In the genomic region with DNA sequence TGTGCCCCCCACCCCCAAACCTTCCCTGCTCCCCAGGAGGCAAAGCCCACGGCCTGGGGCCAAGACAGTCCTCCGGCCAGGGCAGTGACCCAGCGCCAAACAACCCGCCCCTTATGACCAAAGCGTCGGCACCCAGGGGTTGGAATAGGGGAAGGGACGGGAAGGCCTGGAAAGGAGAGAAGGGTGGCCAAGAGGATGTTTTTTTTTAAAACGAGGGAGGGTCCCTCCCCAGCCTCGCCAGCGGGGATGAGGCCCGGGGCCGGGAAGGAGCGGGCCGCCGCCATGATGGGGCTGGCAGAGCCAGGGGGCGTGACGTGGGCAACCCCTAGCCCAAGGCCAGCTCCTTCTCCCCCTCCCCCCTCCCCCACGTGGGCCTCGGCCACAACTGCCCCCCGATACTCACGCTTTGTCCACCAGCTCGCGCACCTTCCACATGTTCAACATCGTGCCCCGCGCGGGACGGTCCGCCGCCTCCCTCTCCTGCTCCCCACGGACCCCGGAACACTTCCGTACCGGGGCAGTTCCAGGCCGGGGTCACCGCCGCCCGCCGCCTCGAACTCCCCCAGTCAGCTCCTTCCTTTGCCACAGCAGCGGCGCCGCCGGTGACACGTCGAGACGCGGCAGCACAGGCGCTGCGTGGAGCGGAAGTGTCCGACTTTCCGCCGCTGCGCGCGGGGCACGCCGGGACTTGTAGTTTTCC, we compare ENCODE assay signal across 1 cellular context.
A peak's percentile ranks its signal among the peaks of the same experiment; 100 is the strongest.
TF ChIP-seq lines count a peak whose summit lies in the region.

A gene (minus strand): TSS at position 619 of the 700 bp plus-strand sequence. CDS start 175 bp downstream, at position 444.

TF ChIP-seq in HepG2, 621 proteins besides CTCF, POLR2A, EP300 and RAD21 (continued from another document):
- TF ChIP-seq, protein P1, sequence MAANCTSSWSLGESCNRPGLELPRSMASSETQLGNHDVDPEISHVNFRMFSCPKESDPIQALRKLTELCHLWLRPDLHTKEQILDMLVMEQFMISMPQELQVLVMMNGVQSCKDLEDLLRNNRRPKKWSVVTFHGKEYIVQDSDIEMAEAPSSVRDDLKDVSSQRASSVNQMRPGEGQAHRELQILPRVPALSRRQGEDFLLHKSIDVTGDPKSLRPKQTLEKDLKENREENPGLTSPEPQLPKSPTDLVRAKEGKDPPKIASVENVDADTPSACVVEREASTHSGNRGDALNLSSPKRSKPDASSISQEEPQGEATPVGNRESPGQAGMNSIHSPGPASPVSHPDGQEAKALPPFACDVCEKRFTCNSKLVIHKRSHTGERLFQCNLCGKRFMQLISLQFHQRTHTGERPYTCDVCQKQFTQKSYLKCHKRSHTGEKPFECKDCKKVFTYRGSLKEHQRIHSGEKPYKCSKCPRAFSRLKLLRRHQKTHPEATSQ (CRISPR knock-in tag; IDR thresholded peaks at IDR 0.05; ENCODE audit: borderline replicate concordance) = peak; percentile 37; the same call in 1 of the 2 replicates
- TF ChIP-seq ZNF138 (CRISPR knock-in tag; IDR thresholded peaks at IDR 0.05; ENCODE audit: low read depth) (peak; percentile 84), RELA (CRISPR knock-in tag; IDR thresholded peaks at IDR 0.05) (no peak), HNRNPK (IDR thresholded peaks at IDR 0.05; ENCODE audit: low read depth, low read length, poor library complexity, severe bottlenecking) (peak; percentile 61), ATF7-NPFF (CRISPR knock-in tag; IDR thresholded peaks at IDR 0.05; ENCODE audit: low read depth) (peak; percentile 50; the same call in 1 of the 2 replicates), POLR2AphosphoS5 (IDR thresholded peaks at IDR 0.05; ENCODE audit: low read depth, low read length) (peak; percentile 76), ELF3 (CRISPR knock-in tag; IDR thresholded peaks at IDR 0.05) (peak; percentile 73), MTF2 (CRISPR knock-in tag; IDR thresholded peaks at IDR 0.05; ENCODE audit: borderline replicate concordance) (no peak; the same call in 1 of the 2 replicates), NR2F2 (IDR thresholded peaks at IDR 0.05; ENCODE audit: borderline replicate concordance, low read depth) (no peak), SMARCC2 (IDR thresholded peaks at IDR 0.05) (no peak), ZFP36L1 (CRISPR knock-in tag; IDR thresholded peaks at IDR 0.05) (no peak), RNF2 (conservative IDR thresholded peaks at IDR 0.05; ENCODE audit: low read depth) (no peak), ZNF556 (CRISPR knock-in tag; IDR thresholded peaks at IDR 0.05; ENCODE audit: borderline replicate concordance) (0 out of 2 replicates have a peak, but pooled peaks have one; percentile 57), ZNF792 (CRISPR knock-in tag; IDR thresholded peaks at IDR 0.05) (peak; percentile 56; the same call in 1 of the 2 replicates), CBX2 (IDR thresholded peaks at IDR 0.05; ENCODE audit: low read depth, low read length) (no peak), CBX2 (CRISPR knock-in tag; IDR thresholded peaks at IDR 0.05; ENCODE audit: low read depth) (no peak), ZNF670 (CRISPR knock-in tag; IDR thresholded peaks at IDR 0.05; ENCODE audit: borderline replicate concordance) (no peak), ZNF274 (CRISPR knock-in tag; IDR thresholded peaks at IDR 0.05) (peak; percentile 85), ZBTB8A (CRISPR knock-in tag; IDR thresholded peaks at IDR 0.05; ENCODE audit: borderline replicate concordance, low read depth) (no peak), RFX5 (IDR thresholded peaks at IDR 0.05; ENCODE audit: low read depth, low read length) (no peak), ZNF891 (CRISPR knock-in tag; IDR thresholded peaks at IDR 0.05) (peak; percentile 85), YEATS2 (CRISPR knock-in tag; IDR thresholded peaks at IDR 0.05; ENCODE audit: borderline replicate concordance) (peak; percentile 58; the same call in 1 of the 2 replicates), ZNF614 (CRISPR knock-in tag; IDR thresholded peaks at IDR 0.05; ENCODE audit: borderline replicate concordance) (peak; percentile 35; the same call in 1 of the 2 replicates), ZKSCAN1 (IDR thresholded peaks at IDR 0.05; ENCODE audit: low read length) (no peak), ZFP37 (CRISPR knock-in tag; IDR thresholded peaks at IDR 0.05; ENCODE audit: borderline replicate concordance) (no peak), ZNF879 (CRISPR knock-in tag; IDR thresholded peaks at IDR 0.05) (peak; percentile 67; the same call in 1 of the 2 replicates), KDM5A (IDR thresholded peaks at IDR 0.05; ENCODE audit: borderline replicate concordance, low read length) (peak; percentile 33; the same call in 1 of the 2 replicates), TBL1XR1 (IDR thresholded peaks at IDR 0.05; ENCODE audit: borderline replicate concordance, low read length, partially characterized antibody) (no peak), SOX13 (IDR thresholded peaks at IDR 0.05) (no peak), SOX13 (CRISPR knock-in tag; conservative IDR thresholded peaks at IDR 0.05 in 1 of 2, IDR thresholded peaks at IDR 0.05 in 1 of 2) (no peak), ZNF782 (CRISPR knock-in tag; IDR thresholded peaks at IDR 0.05; ENCODE audit: borderline replicate concordance) (0 out of 2 replicates have a peak, but pooled peaks have one; percentile 30), ZNF563 (CRISPR knock-in tag; IDR thresholded peaks at IDR 0.05) (peak; percentile 65; the same call in 1 of the 2 replicates), ZNF263 (CRISPR knock-in tag; IDR thresholded peaks at IDR 0.05) (0 out of 2 replicates have a peak, but pooled peaks have one; percentile 15), BORCS8-MEF2B (CRISPR knock-in tag; IDR thresholded peaks at IDR 0.05) (peak; percentile 88)
- TF ChIP-seq, protein P2, sequence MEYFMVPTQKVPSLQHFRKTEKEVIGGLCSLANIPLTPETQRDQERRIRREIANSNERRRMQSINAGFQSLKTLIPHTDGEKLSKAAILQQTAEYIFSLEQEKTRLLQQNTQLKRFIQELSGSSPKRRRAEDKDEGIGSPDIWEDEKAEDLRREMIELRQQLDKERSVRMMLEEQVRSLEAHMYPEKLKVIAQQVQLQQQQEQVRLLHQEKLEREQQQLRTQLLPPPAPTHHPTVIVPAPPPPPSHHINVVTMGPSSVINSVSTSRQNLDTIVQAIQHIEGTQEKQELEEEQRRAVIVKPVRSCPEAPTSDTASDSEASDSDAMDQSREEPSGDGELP (IDR thresholded peaks at IDR 0.05; ENCODE audit: borderline replicate concordance, low read depth) = peak; percentile 24; the same call in 1 of the 2 replicates
- TF ChIP-seq, protein P3, sequence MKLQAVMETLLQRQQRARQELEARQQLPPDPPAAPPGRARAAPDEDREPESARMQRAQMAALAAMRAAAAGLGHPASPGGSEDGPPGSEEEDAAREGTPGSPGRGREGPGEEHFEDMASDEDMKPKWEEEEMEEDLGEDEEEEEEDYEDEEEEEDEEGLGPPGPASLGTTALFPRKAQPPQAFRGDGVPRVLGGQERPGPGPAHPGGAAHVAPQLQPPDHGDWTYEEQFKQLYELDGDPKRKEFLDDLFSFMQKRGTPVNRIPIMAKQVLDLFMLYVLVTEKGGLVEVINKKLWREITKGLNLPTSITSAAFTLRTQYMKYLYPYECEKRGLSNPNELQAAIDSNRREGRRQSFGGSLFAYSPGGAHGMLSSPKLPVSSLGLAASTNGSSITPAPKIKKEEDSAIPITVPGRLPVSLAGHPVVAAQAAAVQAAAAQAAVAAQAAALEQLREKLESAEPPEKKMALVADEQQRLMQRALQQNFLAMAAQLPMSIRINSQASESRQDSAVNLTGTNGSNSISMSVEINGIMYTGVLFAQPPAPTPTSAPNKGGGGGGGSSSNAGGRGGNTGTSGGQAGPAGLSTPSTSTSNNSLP (IDR thresholded peaks at IDR 0.05; ENCODE audit: low read depth, low read length) = no peak
- TF ChIP-seq, protein P4, sequence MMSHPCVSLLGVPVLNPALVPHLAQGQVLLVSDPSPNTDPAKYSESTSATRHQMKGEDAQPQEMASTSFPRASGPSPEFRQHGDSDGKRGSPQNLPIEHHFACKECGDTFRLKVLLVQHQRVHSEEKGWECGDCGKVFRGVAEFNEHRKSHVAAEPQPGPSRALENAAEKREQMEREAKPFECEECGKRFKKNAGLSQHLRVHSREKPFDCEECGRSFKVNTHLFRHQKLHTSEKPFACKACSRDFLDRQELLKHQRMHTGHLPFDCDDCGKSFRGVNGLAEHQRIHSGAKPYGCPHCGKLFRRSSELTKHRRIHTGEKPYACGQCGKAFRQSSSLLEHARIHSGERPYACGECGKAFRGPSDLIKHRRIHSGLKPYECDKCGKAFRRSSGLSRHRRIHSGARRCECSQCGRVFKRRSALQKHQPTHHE (CRISPR knock-in tag; IDR thresholded peaks at IDR 0.05; ENCODE audit: borderline replicate concordance) = no peak
- TF ChIP-seq, protein P5, sequence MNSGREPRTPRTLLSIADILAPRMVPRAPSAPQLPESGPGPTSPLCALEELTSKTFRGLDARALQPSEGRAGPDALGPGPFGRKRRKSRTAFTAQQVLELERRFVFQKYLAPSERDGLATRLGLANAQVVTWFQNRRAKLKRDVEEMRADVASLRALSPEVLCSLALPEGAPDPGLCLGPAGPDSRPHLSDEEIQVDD (CRISPR knock-in tag; IDR thresholded peaks at IDR 0.05; ENCODE audit: borderline replicate concordance) = no peak
- TF ChIP-seq, protein P6, sequence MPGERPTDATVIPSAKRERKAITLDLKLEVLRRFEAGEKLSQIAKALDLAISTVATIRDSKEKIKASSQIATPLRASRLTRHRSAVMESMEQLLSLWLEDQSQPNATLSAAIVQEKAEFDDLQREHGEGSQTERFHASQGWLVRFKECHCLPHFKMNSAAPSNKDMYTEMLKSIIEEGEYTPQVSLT (CRISPR knock-in tag; IDR thresholded peaks at IDR 0.05; ENCODE audit: borderline replicate concordance, low read depth) = no peak
- TF ChIP-seq, protein P7, sequence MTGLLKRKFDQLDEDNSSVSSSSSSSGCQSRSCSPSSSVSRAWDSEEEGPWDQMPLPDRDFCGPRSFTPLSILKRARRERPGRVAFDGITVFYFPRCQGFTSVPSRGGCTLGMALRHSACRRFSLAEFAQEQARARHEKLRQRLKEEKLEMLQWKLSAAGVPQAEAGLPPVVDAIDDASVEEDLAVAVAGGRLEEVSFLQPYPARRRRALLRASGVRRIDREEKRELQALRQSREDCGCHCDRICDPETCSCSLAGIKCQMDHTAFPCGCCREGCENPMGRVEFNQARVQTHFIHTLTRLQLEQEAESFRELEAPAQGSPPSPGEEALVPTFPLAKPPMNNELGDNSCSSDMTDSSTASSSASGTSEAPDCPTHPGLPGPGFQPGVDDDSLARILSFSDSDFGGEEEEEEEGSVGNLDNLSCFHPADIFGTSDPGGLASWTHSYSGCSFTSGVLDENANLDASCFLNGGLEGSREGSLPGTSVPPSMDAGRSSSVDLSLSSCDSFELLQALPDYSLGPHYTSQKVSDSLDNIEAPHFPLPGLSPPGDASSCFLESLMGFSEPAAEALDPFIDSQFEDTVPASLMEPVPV (CRISPR knock-in tag; IDR thresholded peaks at IDR 0.05) = peak; percentile 33; the same call in 1 of the 2 replicates
TF ChIP-seq in HepG2: peak in this region for 182.
